1 cellular context compared by ENCODE assay signal in the genomic region with DNA sequence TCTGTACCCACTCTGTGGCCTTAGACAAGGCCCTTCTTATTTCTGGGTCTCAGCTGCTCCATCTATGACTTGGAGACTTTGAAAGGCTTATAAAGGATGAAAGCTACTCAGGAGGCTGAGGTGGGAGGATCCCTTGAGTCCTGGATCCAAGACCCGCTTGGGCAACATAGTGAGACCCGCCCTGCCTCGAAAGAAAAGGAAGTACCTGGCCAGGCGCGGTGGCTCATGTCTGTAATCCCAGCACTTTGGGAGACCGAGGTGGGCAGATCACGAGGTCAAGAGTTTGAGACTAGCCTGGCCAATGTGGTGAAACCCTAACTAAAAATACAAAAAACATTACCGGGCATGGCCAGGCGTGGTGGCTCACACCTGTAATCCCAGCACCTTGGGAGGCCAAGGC.
TF ChIP-seq lines count a peak whose summit lies in the region.

No MANE protein-coding gene starts in this region.

TF ChIP-seq in GM23338, 12 proteins besides CTCF, POLR2A, EP300 and RAD21 (continued from another document):
- TF ChIP-seq, protein P1, sequence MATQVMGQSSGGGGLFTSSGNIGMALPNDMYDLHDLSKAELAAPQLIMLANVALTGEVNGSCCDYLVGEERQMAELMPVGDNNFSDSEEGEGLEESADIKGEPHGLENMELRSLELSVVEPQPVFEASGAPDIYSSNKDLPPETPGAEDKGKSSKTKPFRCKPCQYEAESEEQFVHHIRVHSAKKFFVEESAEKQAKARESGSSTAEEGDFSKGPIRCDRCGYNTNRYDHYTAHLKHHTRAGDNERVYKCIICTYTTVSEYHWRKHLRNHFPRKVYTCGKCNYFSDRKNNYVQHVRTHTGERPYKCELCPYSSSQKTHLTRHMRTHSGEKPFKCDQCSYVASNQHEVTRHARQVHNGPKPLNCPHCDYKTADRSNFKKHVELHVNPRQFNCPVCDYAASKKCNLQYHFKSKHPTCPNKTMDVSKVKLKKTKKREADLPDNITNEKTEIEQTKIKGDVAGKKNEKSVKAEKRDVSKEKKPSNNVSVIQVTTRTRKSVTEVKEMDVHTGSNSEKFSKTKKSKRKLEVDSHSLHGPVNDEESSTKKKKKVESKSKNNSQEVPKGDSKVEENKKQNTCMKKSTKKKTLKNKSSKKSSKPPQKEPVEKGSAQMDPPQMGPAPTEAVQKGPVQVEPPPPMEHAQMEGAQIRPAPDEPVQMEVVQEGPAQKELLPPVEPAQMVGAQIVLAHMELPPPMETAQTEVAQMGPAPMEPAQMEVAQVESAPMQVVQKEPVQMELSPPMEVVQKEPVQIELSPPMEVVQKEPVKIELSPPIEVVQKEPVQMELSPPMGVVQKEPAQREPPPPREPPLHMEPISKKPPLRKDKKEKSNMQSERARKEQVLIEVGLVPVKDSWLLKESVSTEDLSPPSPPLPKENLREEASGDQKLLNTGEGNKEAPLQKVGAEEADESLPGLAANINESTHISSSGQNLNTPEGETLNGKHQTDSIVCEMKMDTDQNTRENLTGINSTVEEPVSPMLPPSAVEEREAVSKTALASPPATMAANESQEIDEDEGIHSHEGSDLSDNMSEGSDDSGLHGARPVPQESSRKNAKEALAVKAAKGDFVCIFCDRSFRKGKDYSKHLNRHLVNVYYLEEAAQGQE (IDR thresholded peaks at IDR 0.05; ENCODE audit: unreplicated experiment) = no peak
